Comparison of ENCODE assay signal across 1 cellular context in genomic region chr5:139418804-139419203, GRCh38.
TF ChIP-seq lines count a peak whose summit lies in the region.

No MANE protein-coding gene starts in this region.

TF ChIP-seq in endothelial cell of umbilical vein, 7 proteins besides CTCF, POLR2A, EP300 and RAD21:
- no peak for TF ChIP-seq MAX (IDR thresholded peaks at IDR 0.05; ENCODE audit: insufficient read depth, insufficient read length)
- TF ChIP-seq EZH2 (IDR thresholded peaks at IDR 0.05; ENCODE audit: borderline replicate concordance, low read depth, low read length, severe bottlenecking): no peak
- no peak for TF ChIP-seq JUN (IDR thresholded peaks at IDR 0.05; ENCODE audit: borderline replicate concordance, insufficient read depth, insufficient read length, low read depth)
- no peak for TF ChIP-seq POLR2AphosphoS5 (IDR thresholded peaks at IDR 0.05; ENCODE audit: insufficient read depth, low read depth, low read length)
- TF ChIP-seq FOS (IDR thresholded peaks at IDR 0.05; ENCODE audit: borderline replicate concordance, insufficient read depth, low read length): no peak
- TF ChIP-seq MYC (IDR thresholded peaks at IDR 0.05; ENCODE audit: low read depth, low read length): no peak
- TF ChIP-seq GATA2 (IDR thresholded peaks at IDR 0.05; ENCODE audit: insufficient read depth, insufficient read length, low read depth, low read length): no peak
TF ChIP-seq in endothelial cell of umbilical vein: peak in this region for 0.
